17 cellular contexts compared by ENCODE assay signal in the genomic region with DNA sequence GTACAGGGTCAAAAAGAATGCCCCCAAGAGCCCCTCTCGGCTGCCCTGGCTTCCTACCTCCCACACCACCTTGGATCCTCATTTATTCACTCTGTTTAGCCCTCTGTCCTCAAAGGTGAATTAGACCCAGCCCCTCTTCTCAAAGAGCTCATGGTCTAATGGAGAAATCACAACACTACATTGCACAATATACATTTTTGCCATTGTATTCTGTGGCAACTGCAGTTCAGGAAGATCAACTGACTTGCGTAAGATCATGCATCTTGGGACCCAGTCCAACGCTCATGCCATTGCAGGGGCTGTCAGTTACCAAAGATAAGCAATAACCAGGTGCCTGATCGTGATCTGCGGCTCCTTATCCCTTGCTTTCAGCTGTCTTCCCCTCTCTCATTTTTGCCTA. TPM values are rescaled to one million over a fixed set of nuclear protein-coding genes. Genes with fewer than 3 reads are reported as not detected.
DNase-seq lines count a peak whose midpoint lies in the region; ATAC-seq and TF ChIP-seq lines count a peak whose summit lies in the region.
"Had no signal": no experiment of that assay in that cellular context is flagged by ENCODE, and none has a peak within 500 bp of the region (broad histone marks: within the 10 kb centered on the region; RNA-seq: fewer than 3 reads in every experiment).

No MANE protein-coding gene starts in this region.

- in situ Hi-C loops in mammary epithelial cell (cut with MboI; ENCODE audit: low sequenced_read_pairs in 2 of 2) = no loop called here

- no peaks in the 10 kb centered on the region for H3K36me3 ChIP-seq in mammary epithelial cell (ENCODE audit: insufficient read depth, low read length)

- no TSS peak for BruUV-seq in MCF 10A (replicated peaks; lab: Mats Ljungman, UMichigan)
- BruUV-seq in mammary epithelial cell (replicated peaks; lab: Mats Ljungman, UMichigan) = no TSS peak

- no peaks in the 10 kb centered on the region for H4K20me1 ChIP-seq in mammary epithelial cell (ENCODE audit: insufficient read depth, low read length)

- no peak overlapping the region for H3K4me2 ChIP-seq in mammary epithelial cell (ENCODE audit: insufficient read depth, low read depth, low read length)

- no peak for TF ChIP-seq CTCF in MCF 10A (IDR thresholded peaks at IDR 0.05; ENCODE audit: unreplicated experiment)
- no peak for TF ChIP-seq CTCF in mammary epithelial cell (conservative IDR thresholded peaks at IDR 0.05 in 1 of 2, IDR thresholded peaks at IDR 0.05 in 1 of 2; ENCODE audit: extremely low read depth in 1 of 2, insufficient read depth in 1 of 2, low read depth in 1 of 2, low read length in 2 of 2)
- no peak for TF ChIP-seq CTCF in WTC11 (IDR thresholded peaks at IDR 0.05)
- TF ChIP-seq CTCF in fibroblast of mammary gland (conservative IDR thresholded peaks at IDR 0.05; ENCODE audit: control insufficient read depth, insufficient read depth, low read depth, low read length) = no peak

- H3K36me3 Mint-ChIP-seq in MCF 10A (ENCODE audit: insufficient read depth, unreplicated experiment) = no peaks in the 10 kb centered on the region
- no peaks in the 10 kb centered on the region for H3K36me3 Mint-ChIP-seq in WTC11

- peaks cover 6% of the 10 kb centered on the region for H3K4me1 Mint-ChIP-seq in MCF 10A (ENCODE audit: insufficient read depth, unreplicated experiment)
- H3K4me1 Mint-ChIP-seq in WTC11 = 0 out of 2 replicates have a peak, but pooled peaks cover 4% of the 10 kb centered on the region

- no peaks in the 10 kb centered on the region for H3K79me2 ChIP-seq in mammary epithelial cell (ENCODE audit: insufficient read depth, low read length)

- H3K4me1 ChIP-seq in mammary epithelial cell (ENCODE audit: insufficient read depth, low read length) = no peaks in the 10 kb centered on the region

- no peak overlapping the region for H2AFZ ChIP-seq in mammary epithelial cell (ENCODE audit: low read depth, low read length)

- no peaks in the 10 kb centered on the region for H3K9me3 ChIP-seq in mammary epithelial cell (replicated peaks; ENCODE audit: insufficient read depth, low read length)

- H3K27ac Mint-ChIP-seq in MCF 10A (ENCODE audit: low read depth, unreplicated experiment) = no peak overlapping the region
- H3K27ac Mint-ChIP-seq in WTC11 = no peak overlapping the region

- CTCF ChIA-PET in MCF 10A (lab: Yijun Ruan, JAX) = interaction anchor here (0.6 to 1.4 kb wide), 2 partner anchors 19 to 595 kb away, joined by 3 read pairs; no protein-coding TSS in a partner anchor
- CTCF ChIA-PET in mammary epithelial cell (lab: Charles Lee; ENCODE audit: low non-redundant PET) = no interaction called here
- CTCF ChIA-PET in WTC11 (lab: Charles Lee) = interaction anchor here (1.1 to 1.9 kb wide), 2 partner anchors 22 to 209 kb away, joined by 3 to 9 read pairs; no protein-coding TSS in a partner anchor

- dilution Hi-C loops in mammary epithelial cell (cut with HindIII; ENCODE audit: low sequenced_read_pairs) = no loop called here

- POLR2A ChIA-PET in MCF 10A (lab: Yijun Ruan, JAX) (interaction anchor here (0.5 kb wide), 1 partner anchor 342 kb away, joined by 3 read pairs; the partner anchor contains the start of gene KRTAP4-8), WTC11 (lab: Charles Lee) (no interaction called here)

- H3K4me3 Mint-ChIP-seq in MCF 10A (ENCODE audit: unreplicated experiment) = no peak overlapping the region
- H3K4me3 Mint-ChIP-seq in WTC11 = no peak overlapping the region

- WGBS in mammary epithelial cell (ENCODE audit: low coverage, missing lambda C conversion rate) = 95% methylated on average over 4 of the region's 5 CpGs

- H3K9me3 Mint-ChIP-seq in MCF 10A (ENCODE audit: unreplicated experiment) (no peaks in the 10 kb centered on the region), WTC11 (peaks cover 7% of the 10 kb centered on the region)

- ATAC-seq in WTC11 (no peak), GM19455 (IDR thresholded peaks at IDR 0.05; ENCODE audit: unreplicated experiment) (no peak), HG03039 (IDR thresholded peaks at IDR 0.05; ENCODE audit: unreplicated experiment) (no peak)

- no peak overlapping the region for H3K27ac ChIP-seq in mammary epithelial cell (ENCODE audit: insufficient read depth, low read depth, low read length)

- H3K27me3 Mint-ChIP-seq in MCF 10A (ENCODE audit: insufficient read depth, unreplicated experiment) (peaks cover 68% of the 10 kb centered on the region), WTC11 (ENCODE audit: low read depth) (peaks cover 6% of the 10 kb centered on the region)

- H3K4me3 ChIP-seq in mammary epithelial cell (replicated peaks in 1 of 3; ENCODE audit: insufficient read depth in 1 of 3, low read depth in 2 of 3, low read length in 3 of 3) (no peak overlapping the region), fibroblast of mammary gland (ENCODE audit: control insufficient read depth, low read depth, low read length) (no peak overlapping the region)

- H3K9ac ChIP-seq in mammary epithelial cell (ENCODE audit: insufficient read depth, low read length) = no peak overlapping the region

- intact Hi-C loops in MCF 10A (cut with micrococcal nuclease) = no loop called here
- intact Hi-C loops in mammary epithelial cell (cut with micrococcal nuclease) = no loop called here

- H3K27me3 ChIP-seq in mammary epithelial cell (ENCODE audit: insufficient read depth, low read length) = no peaks in the 10 kb centered on the region

- DNase-seq in MCF 10A (ENCODE audit: unreplicated experiment) (peak; percentile 71), mammary epithelial cell (no peak), WTC11 (ENCODE audit: low spot score) (no peak), fibroblast of mammary gland (ENCODE audit: low read depth) (peak; percentile 25), HCEC 1CT (no peak), DMS79 (lab: John Stamatoyannopoulos, UW) (no peak)
- DNase-seq: C1 segment of cervical spinal cord, DND-41, GF-D8, MV-4-11, NCI-H1436 treated with DMSO at 0.1 percent for 48 hours, NCI-H2029 treated with DMSO at 0.1 percent for 48 hours, NCI-H510A, NCI-H774 had no signal

TF ChIP-seq in WTC11, 78 proteins besides CTCF, POLR2A, EP300 and RAD21:
- TF ChIP-seq ARID4B (CRISPR knock-in tag; IDR thresholded peaks at IDR 0.05; ENCODE audit: borderline replicate concordance) = no peak
- TF ChIP-seq TCF7 (CRISPR knock-in tag; IDR thresholded peaks at IDR 0.05; ENCODE audit: low read depth) = no peak
- TF ChIP-seq ESRRA (CRISPR knock-in tag; IDR thresholded peaks at IDR 0.05; ENCODE audit: borderline replicate concordance) = no peak
- peak; percentile 78 for TF ChIP-seq GABPB1 (CRISPR knock-in tag; IDR thresholded peaks at IDR 0.05)
- TF ChIP-seq, protein P1, sequence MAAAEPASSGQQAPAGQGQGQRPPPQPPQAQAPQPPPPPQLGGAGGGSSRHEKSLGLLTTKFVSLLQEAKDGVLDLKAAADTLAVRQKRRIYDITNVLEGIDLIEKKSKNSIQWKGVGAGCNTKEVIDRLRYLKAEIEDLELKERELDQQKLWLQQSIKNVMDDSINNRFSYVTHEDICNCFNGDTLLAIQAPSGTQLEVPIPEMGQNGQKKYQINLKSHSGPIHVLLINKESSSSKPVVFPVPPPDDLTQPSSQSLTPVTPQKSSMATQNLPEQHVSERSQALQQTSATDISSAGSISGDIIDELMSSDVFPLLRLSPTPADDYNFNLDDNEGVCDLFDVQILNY (CRISPR knock-in tag; IDR thresholded peaks at IDR 0.05) = no peak
TF ChIP-seq in WTC11: peak in this region for 1.

RNA-seq across cellular contexts. Expression of gene KRT38, which starts 1.4 kb away (rescaled TPM):
- total RNA-seq in MCF 10A (2022) (not detected in 2 replicates), mammary epithelial cell (not detected), WTC11 (2021) (not detected in 3 replicates)
- polyA plus RNA-seq in mammary epithelial cell = not detected
- not detected for polyA minus RNA-seq in mammary epithelial cell
- total RNA-seq: LHCN-M2 had no signal

RNA-seq across cellular contexts. Expression of gene KRT37, which starts 15.0 kb away (rescaled TPM):
- not detected in 2 replicates for total RNA-seq in MCF 10A (2022)
- not detected for total RNA-seq in mammary epithelial cell
- not detected for polyA plus RNA-seq in mammary epithelial cell
- not detected for polyA minus RNA-seq in mammary epithelial cell
- not detected in 3 replicates for total RNA-seq in WTC11 (2021)
- total RNA-seq: LHCN-M2 had no signal

RNA-seq across cellular contexts. Expression of gene KRT32, which starts 27.8 kb away (rescaled TPM):
- total RNA-seq in MCF 10A (2022) (not detected in 2 replicates), mammary epithelial cell (not detected), WTC11 (2021) (not detected in 3 replicates)
- 0.23 TPM for polyA plus RNA-seq in mammary epithelial cell
- polyA minus RNA-seq in mammary epithelial cell = not detected
- total RNA-seq: LHCN-M2 had no signal

RNA-seq across cellular contexts. Expression of gene KRT35, which starts 41.6 kb away (rescaled TPM):
- not detected in 2 replicates for total RNA-seq in MCF 10A (2022)
- not detected for total RNA-seq in mammary epithelial cell
- not detected for polyA plus RNA-seq in mammary epithelial cell
- not detected for polyA minus RNA-seq in mammary epithelial cell
- not detected in 3 replicates for total RNA-seq in WTC11 (2021)
- total RNA-seq: LHCN-M2 had no signal

RNA-seq across cellular contexts. Expression of gene KRT31, which starts 42.0 kb away (rescaled TPM):
- total RNA-seq in MCF 10A (2022) (not detected in 2 replicates), mammary epithelial cell (not detected), WTC11 (2021) (not detected in 3 replicates)
- polyA plus RNA-seq in mammary epithelial cell = not detected
- not detected for polyA minus RNA-seq in mammary epithelial cell
- total RNA-seq: LHCN-M2 had no signal

Comparison
In these comparisons a context has a peak if more than half of its experiments do, and no peak if none do; other contexts are left out.
1. DNase-seq: peak in MCF 10A (single experiment) and fibroblast of mammary gland (single experiment); none in mammary epithelial cell (single experiment), WTC11 (single experiment), HCEC 1CT (single experiment) and DMS79 (single experiment).